In genomic region chr14:104723651-104724406, GRCh38 we compare ENCODE assay signal across 8 cellular contexts. TPM values are rescaled to one million over a fixed set of nuclear protein-coding genes. Genes with fewer than 3 reads are reported as not detected.
DNase-seq lines count a peak whose midpoint lies in the region; ATAC-seq and TF ChIP-seq lines count a peak whose summit lies in the region.

Gene ADSS1 (plus strand): TSS chr14:104724229. CDS start chr14:104724271, 42 bp downstream.

- peak within 1 kb of the TSS; percentile 93 to 97 for H3K27ac ChIP-seq in liver (ENCODE audit: low read depth in 1 of 2, low read length in 2 of 2)

- peak; percentile 26 for TF ChIP-seq POLR2A in GM19099 (IDR thresholded peaks at IDR 0.05; ENCODE audit: extremely low read depth, insufficient read length, low read depth)

- ATAC-seq in activated CD4-positive, CD25-positive, alpha-beta regulatory T cell treated with anti-CD3 and anti-CD28 coated beads, Interleukin-2, amount 50 U/mL, for 24 hours, result peak; percentile 75 to 78
- no peak for ATAC-seq in GM21360 (IDR thresholded peaks at IDR 0.05; ENCODE audit: unreplicated experiment)

- H3K4me1 ChIP-seq in BE2C (peaks cover 4% of the 10 kb centered on the region; the same call in 1 of the 2 replicates), liver (ENCODE audit: control insufficient read depth in 4 of 4, insufficient read depth in 4 of 4, low read length in 3 of 4) (peaks cover 18 to 52% (median 33%) of the 10 kb centered on the region in 4 donors)

- H3K36me3 ChIP-seq in BE2C (0 out of 2 replicates have a peak, but pooled peaks cover 13% of the 10 kb centered on the region), liver (ENCODE audit: control insufficient read depth in 4 of 4, insufficient read depth in 3 of 4, low read depth in 1 of 4, low read length in 3 of 4) (peaks cover 0 to 5% (median 4%) of the 10 kb centered on the region in 4 donors)

- H3K9me3 ChIP-seq in BE2C (no peaks in the 10 kb centered on the region), liver (ENCODE audit: control insufficient read depth in 4 of 4, low read length in 3 of 4) (no peaks in the 10 kb centered on the region)

- H3K27me3 ChIP-seq in BE2C (no peaks in the 10 kb centered on the region), liver (ENCODE audit: control insufficient read depth in 4 of 4, insufficient read depth in 4 of 4, low read length in 3 of 4) (no peaks in the 10 kb centered on the region)

- under 1% methylated on average over 82 of the region's 82 CpGs for WGBS in liver

- DNase-seq in BE2C (peak; percentile 67), LNCaP clone FGC (ENCODE audit: low read depth) (no peak), choroid plexus epithelial cell (ENCODE audit: low read depth) (peak; percentile 33)
- peak; percentile 15 to 50 (median 20) for DNase-seq in stimulated activated CD4-positive, alpha-beta T cell treated with anti-CD3 and anti-CD28 coated beads, TNF-alpha, amount 100 ng/mL, for 24 hours (ENCODE audit: low read depth in 3 of 3)

- TF ChIP-seq CTCF in BE2C (IDR thresholded peaks at IDR 0.05; ENCODE audit: low read depth, low read length), result peak; percentile 24; the same call in 1 of the 2 replicates
- TF ChIP-seq CTCF in LNCaP clone FGC (IDR thresholded peaks at IDR 0.05; ENCODE audit: control insufficient read depth, extremely low read depth, insufficient read depth), result peak; percentile 69
- peak; percentile 55 for TF ChIP-seq CTCF in choroid plexus epithelial cell (conservative IDR thresholded peaks at IDR 0.05; ENCODE audit: low read depth, low read length)
- TF ChIP-seq CTCF in liver (IDR thresholded peaks at IDR 0.05; ENCODE audit: low read depth, low read length, missing input control), result peak; percentile 87

- peak within 1 kb of the TSS; percentile 52 to 76 for H3K9ac ChIP-seq in liver (ENCODE audit: low read depth in 1 of 2, low read length in 2 of 2)

- H3K4me3 ChIP-seq in BE2C (ENCODE audit: low read depth, low read length) (peak within 1 kb of the TSS; percentile 40), LNCaP clone FGC (ENCODE audit: low read depth, low read length) (peak within 1 kb of the TSS; percentile 65), choroid plexus epithelial cell (ENCODE audit: low read depth, low read length) (peak within 1 kb of the TSS; percentile 50), liver (ENCODE audit: low read depth in 1 of 3, low read length in 3 of 3) (peak within 1 kb of the TSS; percentile 51 to 76 (median 55))

- TF ChIP-seq RAD21 in liver (IDR thresholded peaks at IDR 0.05), result peak; percentile 58 to 67

TF ChIP-seq in liver, 16 proteins besides CTCF, POLR2A, EP300 and RAD21:
- TF ChIP-seq TAF1 (conservative IDR thresholded peaks at IDR 0.05) (no peak), NR2F2 (IDR thresholded peaks at IDR 0.05) (no peak), JUND (IDR thresholded peaks at IDR 0.05) (no peak), ATF3 (IDR thresholded peaks at IDR 0.05) (no peak), HNF4G (IDR thresholded peaks at IDR 0.05) (no peak), FOXA1 (IDR thresholded peaks at IDR 0.05) (no peak), GABPA (IDR thresholded peaks at IDR 0.05 in 1 of 2, conservative IDR thresholded peaks at IDR 0.05 in 1 of 2) (no peak), MAX (IDR thresholded peaks at IDR 0.05) (no peak), EGR1 (IDR thresholded peaks at IDR 0.05; ENCODE audit: low read depth in 2 of 2) (peak in 1 of 2 donors; percentile 17), REST (IDR thresholded peaks at IDR 0.05) (peak; percentile 15), SP1 (IDR thresholded peaks at IDR 0.05) (no peak), FOXA2 (IDR thresholded peaks at IDR 0.05) (no peak), YY1 (IDR thresholded peaks at IDR 0.05) (peak; percentile 85), HNF4A (conservative IDR thresholded peaks at IDR 0.05) (no peak), ZBTB33 (IDR thresholded peaks at IDR 0.05) (no peak), RXRA (IDR thresholded peaks at IDR 0.05) (peak; percentile 12 to 20)
TF ChIP-seq in liver: peak in this region for 4.

RNA-seq across cellular contexts. Expression of gene ADSS1, which starts in this region (rescaled TPM):
- 1.5 TPM for polyA plus RNA-seq in BE2C (2012; ENCODE audit: insufficient read depth, insufficient read length, low read depth)
- total RNA-seq in liver, result 10 to 100 TPM in 1 of 2 donors, 1 to 10 TPM in 1; 1.8 to 13.3 TPM
- 10 to 100 TPM; 11.0 to 18.8 TPM for polyA plus RNA-seq in liver

Comparison
In these comparisons a context has a peak if more than half of its experiments do, and no peak if none do; other contexts are left out.
1. CTCF ChIP-seq: peak in every context shown above with its lines; median percentile 87 in liver; 69 in LNCaP clone FGC; 55 in choroid plexus epithelial cell; 24 in BE2C.